Comparison of ENCODE assay signal across 13 cellular contexts in genomic region chr20:23649242-23649641, GRCh38. TPM values are rescaled to one million over a fixed set of nuclear protein-coding genes. Genes with fewer than 3 reads are reported as not detected.
"Had no signal": no experiment of that assay in that cellular context is flagged by ENCODE, and none has a peak within 500 bp of the region (broad histone marks: within the 10 kb centered on the region; RNA-seq: fewer than 3 reads in every experiment).

No MANE protein-coding gene starts in this region.

- H3K36me3 ChIP-seq: HAP-1 had no signal

- H3K4me1 ChIP-seq: HAP-1 had no signal

- H3K9ac ChIP-seq: KMS-11 had no signal

- H3K9me3 ChIP-seq: HAP-1 had no signal

- ATAC-seq: GM23338, HCT116 had no signal

- H2AFZ ChIP-seq: GM23338 had no signal

- H3K4me2 ChIP-seq: GM23338, KMS-11 had no signal

- H3K27ac ChIP-seq: HL-60, KMS-11 had no signal

- H3K4me3 ChIP-seq: GM23338, HAP-1 had no signal

- DNase-seq: H7, HFFc6, Karpas-422, KBM-7 had no signal

RNA-seq across cellular contexts. Expression of gene CST4, which starts 39.6 kb away (rescaled TPM):
- total RNA-seq: GM23338, H4, H7, HFFc6, HT1080, LHCN-M2 had no signal
- polyA plus RNA-seq: GM23338, IgD-negative memory B cell had no signal

RNA-seq across cellular contexts. Expression of gene CST9, which starts 43.5 kb away (rescaled TPM):
- total RNA-seq: GM23338, H4, H7, HFFc6, HT1080, LHCN-M2 had no signal
- polyA plus RNA-seq: GM23338, IgD-negative memory B cell had no signal
